Comparison of ENCODE assay signal across 18 cellular contexts in genomic region chr6:74519172-74519571, GRCh38.
DNase-seq lines count a peak whose midpoint lies in the region; ATAC-seq and TF ChIP-seq lines count a peak whose summit lies in the region.
"Had no signal": no experiment of that assay in that cellular context is flagged by ENCODE, and none has a peak within 500 bp of the region (broad histone marks: within the 10 kb centered on the region; RNA-seq: fewer than 3 reads in every experiment).

No MANE protein-coding gene starts in this region.

- no peaks in the 10 kb centered on the region for H3K27me3 ChIP-seq in aorta (ENCODE audit: control insufficient read depth in 1 of 2, insufficient read depth in 2 of 2, low read length in 1 of 2)
- no peaks in the 10 kb centered on the region for H3K27me3 ChIP-seq in stomach

- H3K36me3 ChIP-seq in aorta (ENCODE audit: control insufficient read depth in 1 of 2, insufficient read depth in 2 of 2, low read length in 1 of 2) (no peaks in the 10 kb centered on the region), stomach (no peaks in the 10 kb centered on the region)

- no peak for TF ChIP-seq POLR2A in stomach (IDR thresholded peaks at IDR 0.05)

- H3K4me1 ChIP-seq in aorta (ENCODE audit: control insufficient read depth in 1 of 2, insufficient read depth in 2 of 2, low read length in 2 of 2) (no peaks in the 10 kb centered on the region), stomach (no peaks in the 10 kb centered on the region)
- H3K4me1 ChIP-seq: psoas muscle had no signal

- H3K9me3 ChIP-seq in aorta (ENCODE audit: control insufficient read depth, low read length) (no peaks in the 10 kb centered on the region), stomach (peaks cover 0 to 7% (median 3%) of the 10 kb centered on the region in 4 donors)

- 25 to 40% methylated on average over 1 of the region's 1 CpG for WGBS in aorta, 2 donors
- WGBS in stomach, 5 donors, result 36 to 76% (median 44%) methylated on average over 1 of the region's 1 CpG

- no peak overlapping the region for H3K27ac ChIP-seq in aorta (ENCODE audit: low read depth in 1 of 2, low read length in 2 of 2)
- H3K27ac ChIP-seq in stomach, result no peak overlapping the region
- H3K27ac ChIP-seq: psoas muscle had no signal

- H3K4me3 ChIP-seq in astrocyte of the cerebellum (ENCODE audit: low read depth, low read length), result no peak overlapping the region
- no peak overlapping the region for H3K4me3 ChIP-seq in aorta (ENCODE audit: low read length in 2 of 2)
- no peak overlapping the region for H3K4me3 ChIP-seq in stomach
- H3K4me3 ChIP-seq: K562, psoas muscle had no signal

- TF ChIP-seq EP300 in stomach (IDR thresholded peaks at IDR 0.05), result no peak

- no peak for ATAC-seq in aorta (ENCODE audit: low FRiP score)
- ATAC-seq in GM21367 (IDR thresholded peaks at IDR 0.05; ENCODE audit: unreplicated experiment), result no peak
- ATAC-seq: K562, psoas muscle had no signal

- in situ Hi-C loops in astrocyte of the cerebellum (cut with HindIII; ENCODE audit: low sequenced_read_pairs), result no loop called here

- intact Hi-C loops in aorta (cut with DNase I), result no loop called here
- intact Hi-C loops in stomach (cut with DNase I; ENCODE audit: low total_unique reads), result no loop called here

- peak; percentile 54 for DNase-seq in AG08395 (ENCODE audit: low spot score)
- peak; percentile 7 for DNase-seq in HT1080 (ENCODE audit: low read depth)
- peak; percentile 5 for DNase-seq in astrocyte of the cerebellum (ENCODE audit: low read depth)
- DNase-seq in fibroblast of the conjunctiva (ENCODE audit: low read depth), result peak; percentile 43
- DNase-seq in aorta, result no peak
- DNase-seq in NCI-H1417 (lab: John Stamatoyannopoulos, UW), result no peak
- DNase-seq in stomach, result no peak
- DNase-seq: activated naive CD4-positive, alpha-beta T cell treated with anti-CD3 and anti-CD28 coated beads, Interleukin-2, amount 10 ng/mL, durations not matched to agents 7 days and 5 days; cortex of kidney; DMS153; NCI-H1930; NCI-H774; psoas muscle; SHP77 treated with DMSO at 0.1 percent for 48 hours; stimulated activated CD4-positive, alpha-beta T cell treated with anti-CD3 and anti-CD28 coated beads, Interleukin-2, amount 100 ng/mL, for 24 hours; T1000 had no signal

- TF ChIP-seq CTCF in astrocyte of the cerebellum (IDR thresholded peaks at IDR 0.05; ENCODE audit: low read depth, low read length, missing control alignments), result no peak
- no peak for TF ChIP-seq CTCF in stomach (IDR thresholded peaks at IDR 0.05)

Comparison
In these comparisons a context has a peak if more than half of its experiments do, and no peak if none do; other contexts are left out.
1. DNase-seq: peak in AG08395 (single experiment), HT1080 (single experiment), astrocyte of the cerebellum (single experiment) and fibroblast of the conjunctiva (single experiment); none in aorta (0 of 2), NCI-H1417 (0 of 3) and stomach (single experiment).